ENCODE assay signal across 34 cellular contexts in genomic region chr10:20916976-20917375, GRCh38.
"Had no signal": no experiment of that assay in that cellular context is flagged by ENCODE, and none has a peak within 500 bp of the region (broad histone marks: within the 10 kb centered on the region; RNA-seq: fewer than 3 reads in every experiment).

No MANE protein-coding gene starts in this region.

- H3K9ac ChIP-seq: KMS-11 had no signal

- H3K9me3 ChIP-seq: MG63 had no signal

- H3K4me2 ChIP-seq: KMS-11 had no signal

- H3K27ac ChIP-seq: KMS-11 had no signal

- H3K4me3 ChIP-seq: MG63 had no signal

- H3K36me3 ChIP-seq: MG63 had no signal

- DNase-seq: Karpas-422, Kasumi-1, MG63, MM.1S, MV-4-11, NCI-H1048, NCI-H1092, NCI-H1092 treated with DMSO at 0.1 percent for 48 hours, NCI-H1105, NCI-H1105 treated with DMSO at 0.1 percent for 48 hours, NCI-H1417, NCI-H1417 treated with DMSO at 0.1 percent for 48 hours, NCI-H1436, NCI-H1436 treated with DMSO at 0.1 percent for 48 hours, NCI-H146, NCI-H1694, NCI-H1694 treated with DMSO at 0.1 percent for 48 hours, NCI-H187, NCI-H187 treated with DMSO at 0.1 percent for 48 hours, NCI-H1930, NCI-H2029, NCI-H2029 treated with DMSO at 0.1 percent for 48 hours, NCI-H2081, NCI-H2081 treated with DMSO at 0.1 percent for 48 hours, NCI-H2107, NCI-H2171, NCI-H2171 treated with DMSO at 0.1 percent for 48 hours, NCI-H2227 treated with DMSO at 0.1 percent for 48 hours, NCI-H226, NCI-H345, NCI-H446, NCI-H446 treated with DMSO at 0.1 percent for 48 hours, NCI-H510A had no signal
